In the genomic region with DNA sequence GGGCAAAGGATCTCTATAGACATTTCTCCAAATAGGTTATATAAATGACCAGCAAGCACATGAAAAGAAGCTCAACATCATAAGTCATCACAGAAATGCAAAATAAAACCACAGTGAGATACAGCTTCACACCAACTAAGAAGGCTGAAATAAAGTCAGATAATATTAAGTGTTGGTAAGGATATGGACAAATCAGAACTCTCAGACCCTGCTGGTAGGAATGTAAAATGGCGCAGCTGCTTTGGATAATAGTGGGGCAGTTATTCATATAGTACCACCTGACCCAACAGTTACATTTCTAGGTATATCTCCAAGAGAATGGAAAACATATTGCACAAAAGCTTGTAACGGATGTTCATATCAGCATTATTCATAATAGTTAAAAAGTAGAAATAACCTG, we compare ENCODE assay signal across 1 cellular context.
A peak's percentile ranks its signal among the peaks of the same experiment; 100 is the strongest.
TF ChIP-seq lines count a peak whose summit lies in the region.

No MANE protein-coding gene starts in this region.

TF ChIP-seq in H1, 55 proteins besides CTCF, POLR2A, EP300 and RAD21:
- TF ChIP-seq TEAD4 (IDR thresholded peaks at IDR 0.05; ENCODE audit: low read depth, low read length) (peak; percentile 89), CREB1 (IDR thresholded peaks at IDR 0.05) (no peak), GABPA (IDR thresholded peaks at IDR 0.05; ENCODE audit: borderline replicate concordance, insufficient read depth, low read length) (no peak), KDM1A (IDR thresholded peaks at IDR 0.05; ENCODE audit: borderline replicate concordance, low read length) (no peak), GTF2F1 (IDR thresholded peaks at IDR 0.05; ENCODE audit: borderline replicate concordance, low read depth, low read length) (no peak), MAFK (IDR thresholded peaks at IDR 0.05; ENCODE audit: low read depth, low read length) (no peak)
